12 cellular contexts compared by ENCODE assay signal in genomic region chr13:98515804-98516465, GRCh38.
DNase-seq lines count a peak whose midpoint lies in the region; ATAC-seq and TF ChIP-seq lines count a peak whose summit lies in the region.
"Had no signal": no experiment of that assay in that cellular context is flagged by ENCODE, and none has a peak within 500 bp of the region (broad histone marks: within the 10 kb centered on the region; RNA-seq: fewer than 3 reads in every experiment).

No MANE protein-coding gene starts in this region.

- no peak for DNase-seq in CD8-positive, alpha-beta T cell
- DNase-seq in Karpas-422 (no peak), kidney tubule cell (ENCODE audit: low spot score) (peak; percentile 53), SKM-1 treated with dmso at 0.1 percent for 144 hours (lab: John Stamatoyannopoulos, UW; ENCODE audit: unreplicated experiment) (no peak), HEK293T (ENCODE audit: extremely low spot score) (no peak), NCI-H524 (lab: John Stamatoyannopoulos, UW) (no peak)
- DNase-seq: NCI-H1417 treated with DMSO at 0.1 percent for 48 hours had no signal

- no peak overlapping the region for H3K9ac ChIP-seq in Karpas-422 (ENCODE audit: low read length)
- H3K9ac ChIP-seq: BLaER1 had no signal

- peaks cover 74% of the 10 kb centered on the region for H3K4me1 Mint-ChIP-seq in CD8-positive, alpha-beta T cell (ENCODE audit: low read depth)

- no peaks in the 10 kb centered on the region for H3K27me3 Mint-ChIP-seq in CD8-positive, alpha-beta T cell (ENCODE audit: low read depth)

- peaks cover 30% of the 10 kb centered on the region for H4K20me1 ChIP-seq in Karpas-422 (ENCODE audit: insufficient read depth, low read depth, low read length)

- CTCF ChIA-PET in CD8-positive, alpha-beta T cell (lab: Charles Lee) = interaction anchor here (1.7 kb wide), 1 partner anchor 137 kb away, joined by 5 read pairs; no protein-coding TSS in a partner anchor
- CTCF ChIA-PET in HEK293T (lab: Yijun Ruan, JAX) = no interaction called here

- intact Hi-C loops in CD8-positive, alpha-beta T cell (cut with DNase I, micrococcal nuclease) = no loop called here

- no peak for ATAC-seq in CD8-positive, alpha-beta T cell
- ATAC-seq in GM21390 (IDR thresholded peaks at IDR 0.05; ENCODE audit: unreplicated experiment) (peak; percentile 18), GM18867 (IDR thresholded peaks at IDR 0.05; ENCODE audit: unreplicated experiment) (no peak)
- ATAC-seq: esophagus mucosa, sciatic nerve had no signal

- no peaks in the 10 kb centered on the region for H3K27me3 ChIP-seq in CD8-positive, alpha-beta T cell (ENCODE audit: insufficient read depth, low read length)
- no peaks in the 10 kb centered on the region for H3K27me3 ChIP-seq in Karpas-422 (ENCODE audit: low read length)
- H3K27me3 ChIP-seq: BLaER1 had no signal

- no peak overlapping the region for H3K4me3 ChIP-seq in CD8-positive, alpha-beta T cell (ENCODE audit: low read depth, low read length)
- no peak overlapping the region for H3K4me3 ChIP-seq in Karpas-422 (ENCODE audit: low read length)
- H3K4me3 ChIP-seq: BLaER1 had no signal

- peaks cover 16% of the 10 kb centered on the region for H3K4me1 ChIP-seq in CD8-positive, alpha-beta T cell (ENCODE audit: insufficient read depth, low read length)
- peaks cover 66% of the 10 kb centered on the region for H3K4me1 ChIP-seq in Karpas-422 (ENCODE audit: low read length)

- no peaks in the 10 kb centered on the region for H3K9me3 Mint-ChIP-seq in CD8-positive, alpha-beta T cell

- TF ChIP-seq CTCF in CD8-positive, alpha-beta T cell (IDR thresholded peaks at IDR 0.05) = no peak

- H3K79me2 ChIP-seq in Karpas-422 (ENCODE audit: low read length) = peaks cover 100% of the 10 kb centered on the region

- no peak overlapping the region for H2AFZ ChIP-seq in Karpas-422 (ENCODE audit: low read length)

- H3K9me3 ChIP-seq in CD8-positive, alpha-beta T cell (ENCODE audit: low read length) = no peaks in the 10 kb centered on the region
- no peaks in the 10 kb centered on the region for H3K9me3 ChIP-seq in Karpas-422 (ENCODE audit: low read length)
- H3K9me3 ChIP-seq: BLaER1 had no signal

- no peaks in the 10 kb centered on the region for H3K9me2 ChIP-seq in Karpas-422 (replicated peaks; ENCODE audit: insufficient read depth, low read length)

- no peak overlapping the region for H3K4me3 Mint-ChIP-seq in CD8-positive, alpha-beta T cell

- H3K27ac ChIP-seq in CD8-positive, alpha-beta T cell (ENCODE audit: low read depth, low read length) = no peak overlapping the region
- H3K27ac ChIP-seq in Karpas-422 (ENCODE audit: low read length) = peak overlapping the region; percentile 27; the same call in 1 of the 2 replicates
- H3K27ac ChIP-seq: BLaER1 had no signal

- H3K27ac Mint-ChIP-seq in CD8-positive, alpha-beta T cell = peak overlapping the region; percentile 80

- H3K4me2 ChIP-seq in Karpas-422 (ENCODE audit: low read depth, low read length, poor library complexity, severe bottlenecking) = no peak overlapping the region
- H3K4me2 ChIP-seq: BLaER1 had no signal

- H3K36me3 Mint-ChIP-seq in CD8-positive, alpha-beta T cell = peaks cover 58% of the 10 kb centered on the region

- POLR2A ChIA-PET in CD8-positive, alpha-beta T cell (lab: Charles Lee) = interaction anchor here (1.1 to 1.2 kb wide), 2 partner anchors 20 to 42 kb away, joined by 3 read pairs; no protein-coding TSS in a partner anchor
- POLR2A ChIA-PET in HEK293T (lab: Yijun Ruan, JAX) = no interaction called here

- no peaks in the 10 kb centered on the region for H3K36me3 ChIP-seq in CD8-positive, alpha-beta T cell (ENCODE audit: insufficient read depth, low read length)
- H3K36me3 ChIP-seq in Karpas-422 (ENCODE audit: insufficient read depth, low read length) = peaks cover 5% of the 10 kb centered on the region; the same call in 1 of the 2 replicates

TF ChIP-seq in HEK293T, 16 proteins besides CTCF, POLR2A, EP300 and RAD21:
- TF ChIP-seq FOXK2 (IDR thresholded peaks at IDR 0.05) (no peak), ARNT (IDR thresholded peaks at IDR 0.05) (no peak)
